Comparison of ENCODE assay signal across 8 cellular contexts in the genomic region with DNA sequence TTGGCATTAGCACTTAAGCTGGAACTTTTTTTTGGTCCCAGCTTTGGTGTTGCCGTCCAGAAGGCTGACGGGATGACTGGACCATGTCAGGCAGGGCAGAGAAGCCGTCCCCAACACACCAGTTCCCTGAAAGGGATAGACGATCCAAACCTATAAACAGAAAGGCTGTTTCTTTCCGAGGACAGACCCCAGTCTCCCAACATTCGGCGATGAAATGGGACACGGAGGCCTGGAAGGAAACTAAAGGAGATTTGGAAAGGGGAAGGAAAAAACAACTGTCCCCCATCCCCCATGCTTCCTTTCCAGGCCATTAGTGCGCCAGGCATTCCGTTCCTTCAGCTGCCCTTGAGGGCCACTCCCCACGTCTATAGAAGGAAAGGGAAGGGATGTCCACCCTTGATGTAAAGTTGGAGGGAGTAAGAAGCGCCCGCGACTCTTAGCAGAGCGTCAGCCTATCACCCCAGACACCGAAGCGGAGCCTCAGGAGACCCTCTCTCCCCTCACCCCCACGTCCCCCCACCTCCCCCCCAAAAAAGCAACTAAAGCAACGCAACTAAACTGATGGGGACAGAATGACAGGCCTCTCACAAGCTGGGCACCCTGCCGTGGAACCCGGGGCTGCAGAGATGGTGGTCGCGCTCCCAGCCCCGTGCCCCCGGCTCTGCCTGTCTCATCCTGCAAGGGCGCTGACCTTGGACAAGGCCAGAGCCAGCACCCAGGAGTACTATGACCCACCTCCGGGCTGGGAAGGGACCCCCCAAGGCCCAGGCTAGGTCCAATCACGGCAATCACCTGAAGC. TPM values are rescaled to one million over a fixed set of nuclear protein-coding genes. Genes with fewer than 3 reads are reported as not detected.
DNase-seq lines count a peak whose midpoint lies in the region; ATAC-seq, FAIRE-seq and TF ChIP-seq lines count a peak whose summit lies in the region.

No MANE protein-coding gene starts in this region.

- H3K4me3 Mint-ChIP-seq in astrocyte (ENCODE audit: unreplicated experiment), result peak overlapping the region; percentile 96

- ATAC-seq in GM19397 (IDR thresholded peaks at IDR 0.05; ENCODE audit: unreplicated experiment) (no peak), GM18870 (IDR thresholded peaks at IDR 0.05; ENCODE audit: unreplicated experiment) (no peak)

- TF ChIP-seq POLR2A in stomach (IDR thresholded peaks at IDR 0.05), result no peak

- H3K36me3 Mint-ChIP-seq in astrocyte (ENCODE audit: low read depth, unreplicated experiment), result peaks cover 8% of the 10 kb centered on the region

- dilution Hi-C loops in keratinocyte (cut with MboI; ENCODE audit: extremely low pct_ligation_motif_present, low sequenced_read_pairs), result no loop called here

- H3K27me3 Mint-ChIP-seq in astrocyte (ENCODE audit: low read depth, unreplicated experiment), result no peaks in the 10 kb centered on the region

- TF ChIP-seq CTCF in astrocyte (IDR thresholded peaks at IDR 0.05; ENCODE audit: insufficient read depth, low read depth, low read length), result no peak
- no peak for TF ChIP-seq CTCF in keratinocyte (optimal IDR thresholded peaks at IDR 0.05 in 1 of 3, IDR thresholded peaks at IDR 0.05 in 1 of 3, conservative IDR thresholded peaks at IDR 0.05 in 1 of 3; ENCODE audit: extremely low read depth in 1 of 3, insufficient read depth in 2 of 3, low read length in 3 of 3)
- no peak for TF ChIP-seq CTCF in stomach (IDR thresholded peaks at IDR 0.05)

- H3K9me3 ChIP-seq in astrocyte (ENCODE audit: insufficient read depth, low read depth, low read length), result no peaks in the 10 kb centered on the region
- no peaks in the 10 kb centered on the region for H3K9me3 ChIP-seq in keratinocyte (ENCODE audit: control insufficient read depth, low read depth, low read length)
- H3K9me3 ChIP-seq in stomach, result no peaks in the 10 kb centered on the region

- H3K36me3 ChIP-seq in astrocyte (ENCODE audit: insufficient read depth, low read length) (no peaks in the 10 kb centered on the region), keratinocyte (ENCODE audit: control insufficient read depth in 2 of 2, extremely low read depth in 1 of 2, insufficient read depth in 2 of 2, low read length in 2 of 2) (peaks cover 3 to 7% of the 10 kb centered on the region in 2 experiments), stomach (peaks cover 0 to 8% (median 0%) of the 10 kb centered on the region in 4 donors)

- DNase-seq in EH (ENCODE audit: low read depth) (peak; percentile 63), astrocyte (ENCODE audit: low read depth) (peak; percentile 13), keratinocyte (ENCODE audit: low read depth, low spot score) (no peak), stomach (peak; percentile 33), NCI-H2196 treated with DMSO at 0.1 percent for 48 hours (lab: John Stamatoyannopoulos, UW; ENCODE audit: unreplicated experiment) (no peak)
- no peak for DNase-seq in Jurkat, Clone E6-1 (ENCODE audit: low read depth, low spot score)

- no peak for TF ChIP-seq EP300 in stomach (IDR thresholded peaks at IDR 0.05)

- H4K20me1 ChIP-seq in astrocyte (ENCODE audit: insufficient read depth, low read length), result peaks cover 49% of the 10 kb centered on the region
- peaks cover 32% of the 10 kb centered on the region for H4K20me1 ChIP-seq in keratinocyte (ENCODE audit: control insufficient read depth, extremely low read depth, insufficient read depth, low read length)

- H3K9ac ChIP-seq in astrocyte (ENCODE audit: low read length), result peak overlapping the region; percentile 97
- peak overlapping the region; percentile 94 for H3K9ac ChIP-seq in keratinocyte (ENCODE audit: control insufficient read depth, extremely low read depth, insufficient read depth, low read length)

- H3K79me2 ChIP-seq in astrocyte (ENCODE audit: insufficient read depth, low read length) (peaks cover 57% of the 10 kb centered on the region), keratinocyte (ENCODE audit: control insufficient read depth, insufficient read depth, low read length) (peaks cover 51% of the 10 kb centered on the region)

- 0 to 2% (median 1%) methylated on average over 19 to 28 of the region's 28 CpGs for WGBS in stomach, 5 donors

- peaks cover 17% of the 10 kb centered on the region for H3K9me1 ChIP-seq in keratinocyte (ENCODE audit: control insufficient read depth, extremely low read depth, insufficient read depth, low read length)

- H2AFZ ChIP-seq in astrocyte (ENCODE audit: low read depth, low read length) (peak overlapping the region; percentile 93), keratinocyte (ENCODE audit: control insufficient read depth, low read length) (no peak overlapping the region)

- H3K4me3 ChIP-seq in Jurkat, Clone E6-1 (ENCODE audit: low read length), result peak overlapping the region; percentile 92
- H3K4me3 ChIP-seq in astrocyte (ENCODE audit: insufficient read depth, low read depth, low read length) (peak overlapping the region; percentile 96), keratinocyte (ENCODE audit: control insufficient read depth in 2 of 3, extremely low read depth in 1 of 3, insufficient read depth in 2 of 3, low read depth in 1 of 3, low read length in 3 of 3) (peak overlapping the region; percentile 88 to 94 (median 92)), stomach (peak overlapping the region; percentile 88 to 99 (median 96))

- H3K9me3 Mint-ChIP-seq in astrocyte (ENCODE audit: unreplicated experiment), result no peaks in the 10 kb centered on the region

- intact Hi-C loops in stomach (cut with DNase I; ENCODE audit: low total_unique reads), result loop anchor here (5.0 to 10.0 kb wide), 2 partner anchors 122 to 325 kb away; no protein-coding TSS in a partner anchor

- FAIRE-seq in astrocyte (lab: Jason Lieb, UNC), result no peak
- FAIRE-seq in keratinocyte (lab: Jason Lieb, UNC), result no peak

- peak overlapping the region; percentile 88 for H3K4me2 ChIP-seq in astrocyte (ENCODE audit: low read length)
- peak overlapping the region; percentile 95 for H3K4me2 ChIP-seq in keratinocyte (ENCODE audit: control insufficient read depth, extremely low read depth, insufficient read depth, low read depth, low read length)

- H3K27me3 ChIP-seq in astrocyte (ENCODE audit: insufficient read depth, low read length) (no peaks in the 10 kb centered on the region), keratinocyte (ENCODE audit: control insufficient read depth, extremely low read depth, insufficient read depth, low read length) (no peaks in the 10 kb centered on the region), stomach (no peaks in the 10 kb centered on the region)

- H3K27ac ChIP-seq in astrocyte (ENCODE audit: low read depth, low read length) (peak overlapping the region; percentile 100), keratinocyte (ENCODE audit: control insufficient read depth, insufficient read depth, low read length) (peak overlapping the region; percentile 98), stomach (peak overlapping the region; percentile 94 to 97 (median 96))

- peak overlapping the region; percentile 83 for H3K27ac Mint-ChIP-seq in astrocyte (ENCODE audit: unreplicated experiment)

- H3K4me1 ChIP-seq in astrocyte (ENCODE audit: insufficient read depth, low read length) (peaks cover 25% of the 10 kb centered on the region), keratinocyte (ENCODE audit: control insufficient read depth, extremely low read depth, insufficient read depth, low read length) (peaks cover 47% of the 10 kb centered on the region), stomach (peaks cover 33 to 57% (median 54%) of the 10 kb centered on the region in 4 donors)

- H3K4me1 Mint-ChIP-seq in astrocyte (ENCODE audit: low read depth, unreplicated experiment), result peaks cover 30% of the 10 kb centered on the region

RNA-seq across cellular contexts. Expression of gene BLCAP, which starts 0.6 kb away (rescaled TPM):
- polyA plus RNA-seq in Jurkat, Clone E6-1 (2012; ENCODE audit: insufficient read depth, insufficient read length), result 24.7 TPM
- total RNA-seq in astrocyte, result 96.5 and 111 TPM in 2 replicates
- 187 to 209 TPM (median 202 TPM) in 3 replicates for polyA plus RNA-seq in keratinocyte
- polyA plus RNA-seq in keratinocyte (2011; ENCODE audit: low read depth), result 23.8 TPM
- polyA plus RNA-seq in keratinocyte (2011; cell fraction: cytosol; rRNA removed), result 190 and 252 TPM in 2 replicates
- polyA plus RNA-seq in keratinocyte (2011; cell fraction: nucleus; rRNA removed), result 312 and 336 TPM in 2 replicates
- polyA plus RNA-seq in keratinocyte (2012; ENCODE audit: low replicate concordance), result 89.5 and 97.4 TPM in 2 replicates
- polyA minus RNA-seq in keratinocyte, result 142 to 211 TPM (median 205 TPM) in 3 replicates
- polyA minus RNA-seq in keratinocyte (2011; cell fraction: cytosol; rRNA and poly(A)+ RNA removed), result 147 TPM
- 87.6 and 138 TPM in 2 replicates for polyA minus RNA-seq in keratinocyte (2011; cell fraction: nucleus; rRNA and poly(A)+ RNA removed)
- total RNA-seq in stomach, result 10 to 100 TPM; 12.5 to 84.4 (median 56.5) TPM
- polyA plus RNA-seq in stomach, result 10 to 100 TPM; 28.7 to 64.6 (median 33.0) TPM

RNA-seq across cellular contexts. Expression of gene NNAT, which starts 6.0 kb away (rescaled TPM):
- not detected for polyA plus RNA-seq in Jurkat, Clone E6-1 (2012; ENCODE audit: insufficient read depth, insufficient read length)
- total RNA-seq in astrocyte, result 3.1 and 3.6 TPM in 2 replicates
- 0.44 to 0.95 TPM (median 0.79 TPM) in 3 replicates for polyA plus RNA-seq in keratinocyte
- not detected for polyA plus RNA-seq in keratinocyte (2011; ENCODE audit: low read depth)
- 0.36 and 0.43 TPM in 2 replicates for polyA plus RNA-seq in keratinocyte (2011; cell fraction: cytosol; rRNA removed)
- polyA plus RNA-seq in keratinocyte (2011; cell fraction: nucleus; rRNA removed), result 0.22 TPM in 1 of 2 replicates, not detected in the other
- polyA plus RNA-seq in keratinocyte (2012; ENCODE audit: low replicate concordance), result 1.4 and 1.9 TPM in 2 replicates
- polyA minus RNA-seq in keratinocyte, result 0.54 to 0.79 TPM (median 0.73 TPM) in 3 replicates
- not detected for polyA minus RNA-seq in keratinocyte (2011; cell fraction: cytosol; rRNA and poly(A)+ RNA removed)
- polyA minus RNA-seq in keratinocyte (2011; cell fraction: nucleus; rRNA and poly(A)+ RNA removed), result not detected in 2 replicates
- total RNA-seq in stomach, result 10 to 100 TPM in 3 of 5 donors, 1 to 10 TPM in 2; 8.8 to 65.2 (median 16.8) TPM
- 1 to 10 TPM; 2.8 to 8.2 (median 5.9) TPM for polyA plus RNA-seq in stomach

Comparison
In these comparisons a context has a peak if more than half of its experiments do, and no peak if none do; other contexts are left out.
1. DNase-seq: peak in EH (single experiment), astrocyte (single experiment) and stomach (single experiment); none in Jurkat, Clone E6-1 (single experiment), keratinocyte (single experiment) and NCI-H2196 treated with DMSO at 0.1 percent for 48 hours (single experiment).
2. Peak in every context shown above with its lines, with median percentiles within 50 percentile points of each other: H3K4me3 ChIP-seq and H3K27ac ChIP-seq.